8 cellular contexts compared by ENCODE assay signal in genomic region chr21:45292399-45293213, GRCh38. TPM values are rescaled to one million over a fixed set of nuclear protein-coding genes. Genes with fewer than 3 reads are reported as not detected.
DNase-seq lines count a peak whose midpoint lies in the region; ATAC-seq, FAIRE-seq and TF ChIP-seq lines count a peak whose summit lies in the region.

No MANE protein-coding gene starts in this region.

- H3K36me3 ChIP-seq in bronchial epithelial cell (ENCODE audit: control insufficient read depth, insufficient read depth, low read length) (no peaks in the 10 kb centered on the region), kidney (ENCODE audit: control insufficient read depth in 1 of 2, insufficient read depth in 2 of 2, low read length in 2 of 2) (no peaks in the 10 kb centered on the region)

- TF ChIP-seq CTCF in AG04450 (IDR thresholded peaks at IDR 0.05; ENCODE audit: low read depth, low read length) = peak; percentile 99
- peak; percentile 96 for TF ChIP-seq CTCF in bronchial epithelial cell (IDR thresholded peaks at IDR 0.05; ENCODE audit: insufficient read depth, low read length, severe bottlenecking)
- TF ChIP-seq CTCF in kidney (IDR thresholded peaks at IDR 0.05; ENCODE audit: borderline replicate concordance, extremely low read depth, insufficient read depth) = peak; percentile 99

- H3K27ac ChIP-seq in AG04450 (ENCODE audit: low read depth, low read length) (peak overlapping the region; percentile 100), kidney (ENCODE audit: low read depth in 2 of 2, low read length in 2 of 2) (peak overlapping the region; percentile 83 to 89)

- intact Hi-C loops in kidney (cut with DNase I) = loop anchor here (5.0 kb wide), 1 partner anchor 150 kb away; no protein-coding TSS in a partner anchor

- H3K4me1 ChIP-seq in kidney (ENCODE audit: control insufficient read depth in 1 of 2, insufficient read depth in 1 of 2, low read depth in 1 of 2, low read length in 2 of 2) = peaks cover 29 to 34% of the 10 kb centered on the region in 2 donors

- H3K9ac ChIP-seq in kidney (ENCODE audit: low read length in 2 of 2) = peak overlapping the region; percentile 38 to 56

- FAIRE-seq in bronchial epithelial cell (lab: Jason Lieb, UNC) (no peak), kidney (lab: Jason Lieb, UNC) (no peak)

- POLR2A ChIA-PET in AG04450 (lab: Yijun Ruan, JAX) = interaction anchor here (0.8 kb wide), 1 partner anchor 209 kb away, joined by 5 read pairs; no protein-coding TSS in a partner anchor

- no peaks in the 10 kb centered on the region for H3K27me3 ChIP-seq in AG04450 (ENCODE audit: control insufficient read depth, insufficient read depth, low read length)
- H3K27me3 ChIP-seq in bronchial epithelial cell (ENCODE audit: control insufficient read depth, insufficient read depth, low read length) = no peaks in the 10 kb centered on the region

- peaks cover 7% of the 10 kb centered on the region for H3K9me3 ChIP-seq in AG04450 (ENCODE audit: control insufficient read depth, insufficient read depth, low read length)
- no peaks in the 10 kb centered on the region for H3K9me3 ChIP-seq in kidney (ENCODE audit: control insufficient read depth in 1 of 2, low read length in 2 of 2)

- peak; percentile 63 to 67 for ATAC-seq in activated CD4-positive, CD25-positive, alpha-beta regulatory T cell treated with anti-CD3 and anti-CD28 coated beads, Interleukin-2, amount 50 U/mL, for 24 hours
- ATAC-seq in GM21576 (IDR thresholded peaks at IDR 0.05; ENCODE audit: unreplicated experiment) = no peak

- DNase-seq in AG04450 (ENCODE audit: low read depth, low spot score) = peak; percentile 70
- DNase-seq in GOT3 (lab: John Stamatoyannopoulos, UW) = peak; percentile 58
- DNase-seq in NCI-H345 (lab: John Stamatoyannopoulos, UW) = peak; percentile 87
- peak; percentile 33 for DNase-seq in bronchial epithelial cell (ENCODE audit: low read depth)
- peak; percentile 96 for DNase-seq in kidney
- peak; percentile 44 to 66 (median 48) for DNase-seq in stimulated activated CD4-positive, alpha-beta T cell treated with anti-CD3 and anti-CD28 coated beads, Interleukin-12 subunit alpha, Interleukin-12 subunit beta, amount 100 ng/mL, for 48 hours (ENCODE audit: low read depth in 2 of 3, low spot score in 1 of 3)

- CTCF ChIA-PET in AG04450 (lab: Charles Lee) = interaction anchor here (0.6 to 2.3 kb wide), 9 partner anchors 141 to 527 kb away, joined by 3 to 13 read pairs (median 3); no protein-coding TSS in a partner anchor

- no peak overlapping the region for H3K4me3 ChIP-seq in AG04450 (ENCODE audit: low read depth, low read length)
- no peak overlapping the region for H3K4me3 ChIP-seq in bronchial epithelial cell (ENCODE audit: low read depth, low read length)
- no peak overlapping the region for H3K4me3 ChIP-seq in kidney (ENCODE audit: low read length in 2 of 2)

RNA-seq across cellular contexts. Expression of gene POFUT2, which starts 4.9 kb away (rescaled TPM):
- polyA plus RNA-seq in AG04450 (2011; rRNA removed) = 34.2 and 35.5 TPM in 2 replicates
- polyA minus RNA-seq in AG04450 (2011; rRNA and poly(A)+ RNA removed) = 15.6 and 26.6 TPM in 2 replicates
- total RNA-seq in bronchial epithelial cell = 8.6 and 9.0 TPM in 2 replicates
- 30.2 TPM for total RNA-seq in kidney
- 18.3 TPM for polyA plus RNA-seq in kidney (ENCODE audit: insufficient read depth, low read depth, low replicate concordance)

Comparison
In these comparisons a context has a peak if more than half of its experiments do, and no peak if none do; other contexts are left out.
1. DNase-seq: peak in every context shown above with its lines; median percentile 96 in kidney; 87 in NCI-H345; 70 in AG04450; 58 in GOT3; 48 in stimulated activated CD4-positive, alpha-beta T cell treated with anti-CD3 and anti-CD28 coated beads, Interleukin-12 subunit alpha, Interleukin-12 subunit beta, amount 100 ng/mL, for 48 hours; 33 in bronchial epithelial cell.